Comparison of ENCODE assay signal across 26 cellular contexts in the genomic region with DNA sequence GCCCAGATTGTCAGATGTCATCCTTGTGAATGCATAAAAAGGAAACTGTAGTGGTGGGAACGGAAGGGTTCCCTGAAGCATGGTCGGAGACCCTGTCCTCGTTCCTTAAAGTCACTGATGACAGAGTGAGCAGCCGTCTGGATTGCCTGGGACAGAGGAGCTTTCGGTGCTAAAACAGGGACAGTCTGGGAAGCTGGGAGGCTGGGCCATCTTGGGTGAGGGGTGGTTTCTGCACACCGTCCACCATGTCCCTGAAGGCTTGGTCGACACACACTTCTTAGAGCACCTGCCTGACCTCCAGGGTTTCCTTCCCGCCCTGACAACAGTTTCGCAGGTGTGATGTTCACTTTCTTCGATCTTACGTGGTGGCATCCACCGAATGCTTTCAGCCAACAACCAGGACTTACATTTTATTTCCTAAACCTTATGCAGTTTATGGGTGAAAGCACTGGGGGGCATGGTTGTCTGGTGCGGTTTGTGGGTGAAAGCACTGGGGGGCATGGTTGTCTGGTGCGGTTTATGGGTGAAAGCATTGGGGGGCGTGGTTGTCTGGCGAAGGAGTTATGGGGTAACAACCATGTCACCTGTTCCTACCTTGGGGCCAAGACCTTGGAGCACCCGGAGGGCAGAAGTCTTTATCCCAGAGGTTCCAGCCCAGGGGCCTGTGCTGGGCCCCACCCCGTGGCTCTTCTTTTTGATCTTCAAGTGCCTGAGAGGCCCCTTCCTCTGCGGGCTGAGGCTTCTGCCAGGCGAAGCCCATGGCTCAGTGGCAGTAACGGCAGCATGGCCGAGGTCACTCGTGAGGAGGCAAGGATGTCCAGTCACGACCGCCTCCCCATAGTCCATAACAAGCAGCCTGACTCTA.
"Had no signal": no experiment of that assay in that cellular context is flagged by ENCODE, and none has a peak within 500 bp of the region (broad histone marks: within the 10 kb centered on the region; RNA-seq: fewer than 3 reads in every experiment).

No MANE protein-coding gene starts in this region.

- H3K27me3 ChIP-seq: ascending aorta, body of pancreas had no signal

- H3K4me1 ChIP-seq: ascending aorta had no signal

- H3K27ac ChIP-seq: ascending aorta, body of pancreas, SK-N-MC had no signal

- H3K36me3 ChIP-seq: ascending aorta had no signal

- H3K9me3 ChIP-seq: ascending aorta, body of pancreas had no signal

- H3K4me3 ChIP-seq: ascending aorta, body of pancreas, SK-N-MC had no signal

- FAIRE-seq: bronchial epithelial cell, TTC549 had no signal

- DNase-seq: activated CD4-positive, alpha-beta memory T cell treated with anti-CD3 and anti-CD28 coated beads for 36 hours; activated CD4-positive, alpha-beta T cell treated with anti-CD3 and anti-CD28 coated beads, Interleukin-2, amount 10 ng/mL, durations not matched to agents 7 days and 5 days; activated CD4-positive, CD25-positive, alpha-beta regulatory T cell; activated effector memory CD4-positive, alpha-beta T cell treated with anti-CD3 and anti-CD28 coated beads, Interleukin-2, amount 50 U/mL, for 16 hours; activated naive CD4-positive, alpha-beta T cell treated with Interleukin-2 at 50 U/mL for 16 hours; activated naive CD8-positive, alpha-beta T cell treated with anti-CD3 and anti-CD28 coated beads, Interleukin-2, amount 50 U/mL, for 24 hours; activated T-cell treated with anti-CD3 and anti-CD28 coated beads, Interleukin-2, amount 50 U/mL, for 24 hours; amniotic stem cell; body of pancreas; KG1; NCI-H1092; NCI-H1417; NCI-H1694; NCI-H2029; NCI-H2107; NCI-H2171 treated with DMSO at 0.1 percent for 48 hours; NCI-H226; NCI-H526; NCI-H774; T-cell; T-helper 2 cell; T1000 had no signal
